In the genomic region with DNA sequence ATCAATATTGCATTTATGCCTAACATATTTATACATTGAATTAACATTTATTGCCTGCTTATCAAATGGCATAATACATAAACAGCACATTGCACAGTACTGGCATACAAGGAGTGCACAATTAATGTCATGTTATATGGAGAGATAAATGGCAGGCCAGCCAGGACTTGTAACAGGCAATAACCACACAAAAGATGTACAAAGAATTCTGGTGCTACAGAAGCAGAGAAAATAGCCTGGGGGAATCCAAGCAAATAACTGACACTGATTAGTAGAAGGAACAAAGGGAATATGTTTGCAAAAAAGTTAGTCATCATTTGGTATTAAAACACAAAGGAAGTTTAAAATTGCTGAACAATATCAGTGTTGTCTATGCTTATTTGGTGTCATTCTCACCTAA, we compare ENCODE assay signal across 21 cellular contexts.
DNase-seq lines count a peak whose midpoint lies in the region; ATAC-seq and TF ChIP-seq lines count a peak whose summit lies in the region.
"Had no signal": no experiment of that assay in that cellular context is flagged by ENCODE, and none has a peak within 500 bp of the region (broad histone marks: within the 10 kb centered on the region; RNA-seq: fewer than 3 reads in every experiment).

No MANE protein-coding gene starts in this region.

- ATAC-seq in RWPE2 (ENCODE audit: low read depth) (peak; percentile 93), HG03521 (IDR thresholded peaks at IDR 0.05; ENCODE audit: unreplicated experiment) (no peak), HG03159 (IDR thresholded peaks at IDR 0.05; ENCODE audit: unreplicated experiment) (no peak)
- ATAC-seq: left colon, Right ventricle myocardium inferior had no signal

- no peaks in the 10 kb centered on the region for H3K27me3 ChIP-seq in RWPE2 (ENCODE audit: insufficient read depth, poor library complexity, severe bottlenecking)
- H3K27me3 ChIP-seq: neutrophil had no signal

- TF ChIP-seq CTCF in RWPE2 (IDR thresholded peaks at IDR 0.05; ENCODE audit: poor library complexity, severe bottlenecking): no peak

- DNase-seq in NCI-H1417 (lab: John Stamatoyannopoulos, UW): peak in 2 of 3 experiments; percentile 49 to 85
- DNase-seq in NCI-H1417 treated with DMSO at 0.1 percent for 48 hours (lab: John Stamatoyannopoulos, UW): no peak
- DNase-seq in NCI-H1105 treated with DMSO at 0.1 percent for 48 hours (lab: John Stamatoyannopoulos, UW): peak; percentile 95
- DNase-seq in RWPE2 (ENCODE audit: low spot score): peak; percentile 67
- DNase-seq in kidney tubule cell (ENCODE audit: low spot score): peak; percentile 28
- no peak for DNase-seq in NCI-H446 (lab: John Stamatoyannopoulos, UW)
- DNase-seq: 8988T; activated B cell treated with CpG ODN at 0.5 μM for 24 hours; activated CD4-positive, alpha-beta T cell treated with anti-CD3 and anti-CD28 coated beads, Interleukin-2, amount 50 U/mL, for 48 hours; activated CD8-positive, alpha-beta memory T cell treated with anti-CD3 and anti-CD28 coated beads, Interleukin-2, amount 50 U/mL, for 48 hours; AML-193; DMS79 treated with DMSO at 0.1 percent for 48 hours; head of caudate nucleus; Kasumi-1; left colon; mesenchymal stem cell; T1000 had no signal

- H3K27ac ChIP-seq in RWPE2 (ENCODE audit: poor library complexity, severe bottlenecking): peak overlapping the region; percentile 51
- H3K27ac ChIP-seq: neutrophil had no signal

- no peak overlapping the region for H3K4me3 ChIP-seq in RWPE2 (ENCODE audit: severe bottlenecking)

- no peaks in the 10 kb centered on the region for H3K36me3 ChIP-seq in RWPE2 (ENCODE audit: low read depth)
- H3K36me3 ChIP-seq: neutrophil had no signal

- peaks cover 31% of the 10 kb centered on the region for H3K4me1 ChIP-seq in RWPE2 (ENCODE audit: insufficient read depth, poor library complexity, severe bottlenecking)

- H3K9me3 ChIP-seq in RWPE2 (ENCODE audit: severe bottlenecking): no peaks in the 10 kb centered on the region
- H3K9me3 ChIP-seq: neutrophil had no signal

Comparison
In these comparisons a context has a peak if more than half of its experiments do, and no peak if none do; other contexts are left out.
1. DNase-seq: peak in NCI-H1417 (2 of 3), NCI-H1105 treated with DMSO at 0.1 percent for 48 hours (single experiment), RWPE2 (single experiment) and kidney tubule cell (single experiment); none in NCI-H1417 treated with DMSO at 0.1 percent for 48 hours (single experiment) and NCI-H446 (0 of 2).